18 cellular contexts compared by ENCODE assay signal in the genomic region with DNA sequence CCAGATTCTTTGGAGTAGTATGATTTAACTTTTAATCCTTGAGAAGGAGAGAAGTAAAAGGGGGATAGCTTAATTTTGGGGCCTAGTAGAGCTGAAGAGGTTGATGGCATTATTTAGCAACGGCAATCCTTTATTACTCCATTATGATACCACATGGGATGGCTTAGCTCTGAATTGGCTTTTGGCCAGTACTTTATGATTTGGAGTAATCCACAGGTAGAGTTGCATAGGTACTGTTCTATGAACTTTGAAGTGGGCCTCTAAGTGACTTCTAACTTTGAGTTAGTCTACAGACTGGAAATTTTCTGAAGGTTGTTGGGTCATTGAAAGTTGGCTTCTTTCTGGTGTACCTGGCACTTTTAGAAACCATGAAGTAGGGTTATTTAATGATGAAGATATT. TPM values are rescaled to one million over a fixed set of nuclear protein-coding genes. Genes with fewer than 3 reads are reported as not detected.
DNase-seq lines count a peak whose midpoint lies in the region; ATAC-seq and TF ChIP-seq lines count a peak whose summit lies in the region.
"Had no signal": no experiment of that assay in that cellular context is flagged by ENCODE, and none has a peak within 500 bp of the region (broad histone marks: within the 10 kb centered on the region; RNA-seq: fewer than 3 reads in every experiment).

No MANE protein-coding gene starts in this region.

- no peak for TF ChIP-seq POLR2A in esophagus squamous epithelium (IDR thresholded peaks at IDR 0.05)

- DNase-seq in stimulated activated naive CD8-positive, alpha-beta T cell treated with anti-CD3 and anti-CD28 coated beads, Interleukin-15, Interleukin-2, amounts not matched to agents 100 U/mL and 50 U/mL, for 24 hours: no peak
- DNase-seq in naive B cell: no peak
- no peak for DNase-seq in esophagus squamous epithelium (lab: John Stamatoyannopoulos, UW)
- no peak for DNase-seq in activated effector memory CD4-positive, alpha-beta T cell treated with Interleukin-2 at 50 U/mL for 16 hours
- DNase-seq: activated CD4-positive, alpha-beta T cell treated with anti-CD3 and anti-CD28 coated beads for 1 hour; brain microvascular endothelial cell; DMS79; left ventricle myocardium superior; nephron progenitor cell; stimulated activated CD4-positive, alpha-beta T cell treated with anti-CD3 and anti-CD28 coated beads, Interleukin-4, amount 100 ng/mL, for 1 hour; uterus had no signal

- intact Hi-C loops in esophagus squamous epithelium (cut with DNase I): no loop called here

- H3K36me3 Mint-ChIP-seq in stimulated activated naive CD8-positive, alpha-beta T cell treated with anti-CD3 and anti-CD28 coated beads, Interleukin-15, Interleukin-2, amounts not matched to agents 100 ng/mL and 50 ng/mL, for 24 hours (ENCODE audit: low read depth): peaks cover 53% of the 10 kb centered on the region
- peaks cover 10% of the 10 kb centered on the region for H3K36me3 Mint-ChIP-seq in activated naive CD8-positive, alpha-beta T cell
- peaks cover 8 to 16% of the 10 kb centered on the region in 2 donors for H3K36me3 Mint-ChIP-seq in naive B cell

- H3K27ac Mint-ChIP-seq in stimulated activated naive CD8-positive, alpha-beta T cell treated with anti-CD3 and anti-CD28 coated beads, Interleukin-15, Interleukin-2, amounts not matched to agents 100 ng/mL and 50 ng/mL, for 24 hours: peak overlapping the region; percentile 17
- peak overlapping the region; percentile 84 for H3K27ac Mint-ChIP-seq in activated naive CD8-positive, alpha-beta T cell
- H3K27ac Mint-ChIP-seq in naive B cell: peak overlapping the region in 5 of 6 donors; percentile 5 to 58 (median 20)

- H3K4me1 Mint-ChIP-seq in stimulated activated naive CD8-positive, alpha-beta T cell treated with anti-CD3 and anti-CD28 coated beads, Interleukin-15, Interleukin-2, amounts not matched to agents 100 ng/mL and 50 ng/mL, for 24 hours (ENCODE audit: low read depth): peaks cover 87% of the 10 kb centered on the region
- H3K4me1 Mint-ChIP-seq in activated naive CD8-positive, alpha-beta T cell (ENCODE audit: low read depth): peaks cover 86% of the 10 kb centered on the region
- peaks cover 52 to 77% (median 59%) of the 10 kb centered on the region in 3 donors for H3K4me1 Mint-ChIP-seq in naive B cell

- H3K9me3 ChIP-seq in esophagus squamous epithelium: no peaks in the 10 kb centered on the region
- H3K9me3 ChIP-seq: right atrium auricular region, uterus had no signal

- no peak overlapping the region for H3K4me3 Mint-ChIP-seq in stimulated activated naive CD8-positive, alpha-beta T cell treated with anti-CD3 and anti-CD28 coated beads, Interleukin-15, Interleukin-2, amounts not matched to agents 100 ng/mL and 50 ng/mL, for 24 hours
- peak overlapping the region; percentile 47 for H3K4me3 Mint-ChIP-seq in activated naive CD8-positive, alpha-beta T cell
- H3K4me3 Mint-ChIP-seq in naive B cell: peak overlapping the region in 3 of 8 donors; percentile 26 to 50 (median 49)
- H3K4me3 Mint-ChIP-seq: nephron progenitor cell; T-helper 1 cell treated with Interleukin-12 subunit alpha and Interleukin-12 subunit beta and Interleukin-4 antibody, amounts not matched to agents 30 μg/mL and 1 μg/mL, for 36 hours had no signal

- no peak for ATAC-seq in stimulated activated naive CD8-positive, alpha-beta T cell treated with anti-CD3 and anti-CD28 coated beads, Interleukin-15, Interleukin-2, amounts not matched to agents 100 U/mL and 50 U/mL, for 24 hours
- ATAC-seq in naive B cell (ENCODE audit: low read depth in 2 of 2) (no peak), GM21367 (IDR thresholded peaks at IDR 0.05; ENCODE audit: unreplicated experiment) (no peak), GM19452 (IDR thresholded peaks at IDR 0.05; ENCODE audit: unreplicated experiment) (no peak)

- no peak overlapping the region for H3K27ac ChIP-seq in esophagus squamous epithelium
- H3K27ac ChIP-seq: brain microvascular endothelial cell, right atrium auricular region, uterus had no signal

- H3K4me3 ChIP-seq in esophagus squamous epithelium: no peak overlapping the region
- H3K4me3 ChIP-seq: right atrium auricular region, uterus had no signal

- WGBS in esophagus squamous epithelium, 2 donors: 56 to 59% methylated on average over 1 of the region's 1 CpG

- no peaks in the 10 kb centered on the region for H3K9me3 Mint-ChIP-seq in stimulated activated naive CD8-positive, alpha-beta T cell treated with anti-CD3 and anti-CD28 coated beads, Interleukin-15, Interleukin-2, amounts not matched to agents 100 ng/mL and 50 ng/mL, for 24 hours
- no peaks in the 10 kb centered on the region for H3K9me3 Mint-ChIP-seq in activated naive CD8-positive, alpha-beta T cell (ENCODE audit: low read depth)
- H3K9me3 Mint-ChIP-seq in naive B cell: no peaks in the 10 kb centered on the region
- H3K9me3 Mint-ChIP-seq: activated T-helper 1 cell treated with anti-CD3 and anti-CD28 coated beads, Interleukin-12 subunit alpha, Interleukin-12 subunit beta, Interleukin-2, Interleukin-4 antibody, amounts not matched to agents 30 ng/mL and 10 ng/mL and 1 ng/mL, durations not matched to agents 14 hours and 24 hours and 36 hours; nephron progenitor cell; T-helper 1 cell treated with Interleukin-12 subunit alpha and Interleukin-12 subunit beta and Interleukin-4 antibody, amounts not matched to agents 30 μg/mL and 1 μg/mL, for 36 hours had no signal

- H3K36me3 ChIP-seq in esophagus squamous epithelium: peaks cover 0 to 28% (median under 1%) of the 10 kb centered on the region in 3 donors
- H3K36me3 ChIP-seq: uterus had no signal

- no peaks in the 10 kb centered on the region for H3K27me3 ChIP-seq in esophagus squamous epithelium
- H3K27me3 ChIP-seq: brain microvascular endothelial cell, right atrium auricular region, uterus had no signal

- TF ChIP-seq CTCF in esophagus squamous epithelium (IDR thresholded peaks at IDR 0.05): no peak

- H3K4me1 ChIP-seq in esophagus squamous epithelium: peaks cover 9 to 94% (median 22%) of the 10 kb centered on the region in 3 donors

- H3K27me3 Mint-ChIP-seq in stimulated activated naive CD8-positive, alpha-beta T cell treated with anti-CD3 and anti-CD28 coated beads, Interleukin-15, Interleukin-2, amounts not matched to agents 100 ng/mL and 50 ng/mL, for 24 hours: no peaks in the 10 kb centered on the region
- H3K27me3 Mint-ChIP-seq in activated naive CD8-positive, alpha-beta T cell: no peaks in the 10 kb centered on the region
- H3K27me3 Mint-ChIP-seq in naive B cell: no peaks in the 10 kb centered on the region

RNA-seq across cellular contexts. Expression of a gene that starts 11.6 kb away (rescaled TPM):
- 100 to 1,000 TPM; 414 to 531 (median 498) TPM for polyA plus RNA-seq in naive B cell (ENCODE audit: low read depth in 6 of 6)
- 100 to 1,000 TPM; 110 to 170 (median 133) TPM for total RNA-seq in esophagus squamous epithelium

RNA-seq across cellular contexts. Expression of a gene that starts 12.7 kb away (rescaled TPM):
- polyA plus RNA-seq in naive B cell (ENCODE audit: low read depth in 6 of 6): 1 to 10 TPM in 3 of 6 donors, under 1 TPM in 2, not detected in 1; 0.75 to 5.2 (median 1.3) TPM
- total RNA-seq in esophagus squamous epithelium: 10 to 100 TPM in 1 of 4 donors, 1 to 10 TPM in 3; 5.9 to 18.5 (median 8.7) TPM

Comparison
In these comparisons a context has a peak if more than half of its experiments do, and no peak if none do; other contexts are left out.
1. H3K27ac Mint-ChIP-seq: peak in every context shown above with its lines; median percentile 84 in activated naive CD8-positive, alpha-beta T cell; 20 in naive B cell; 17 in stimulated activated naive CD8-positive, alpha-beta T cell treated with anti-CD3 and anti-CD28 coated beads, Interleukin-15, Interleukin-2, amounts not matched to agents 100 ng/mL and 50 ng/mL, for 24 hours.